27 cellular contexts compared by ENCODE assay signal in the genomic region with DNA sequence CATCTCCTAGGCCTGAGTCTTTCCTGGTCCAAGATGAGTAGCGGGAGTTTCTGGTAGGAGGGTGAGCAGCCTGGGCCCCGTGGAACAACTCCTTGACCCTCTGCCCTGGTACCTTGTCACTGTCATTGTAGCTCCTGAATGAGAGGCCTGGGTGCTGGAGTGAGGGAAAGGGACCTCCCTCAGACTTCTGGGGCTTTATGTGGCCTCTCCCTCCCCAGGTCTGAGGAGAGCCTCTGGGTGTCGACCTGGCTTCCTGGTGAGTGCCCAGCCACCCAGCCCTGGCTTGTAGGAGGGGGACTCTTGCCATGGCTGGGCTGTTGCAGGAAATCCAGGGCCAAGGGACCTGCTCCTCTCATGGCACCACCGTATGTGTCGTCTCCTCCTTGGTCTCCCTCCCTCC. TPM values are rescaled to one million over a fixed set of nuclear protein-coding genes. Genes with fewer than 3 reads are reported as not detected.
A peak's percentile ranks its signal among the peaks of the same experiment; 100 is the strongest.
DNase-seq lines count a peak whose midpoint lies in the region; ATAC-seq and TF ChIP-seq lines count a peak whose summit lies in the region.
"Had no signal": no experiment of that assay in that cellular context is flagged by ENCODE, and none has a peak within 500 bp of the region (broad histone marks: within the 10 kb centered on the region; RNA-seq: fewer than 3 reads in every experiment).

No MANE protein-coding gene starts in this region.

- H3K4me3 ChIP-seq in HL-60 (replicated peaks; ENCODE audit: insufficient read depth, low read length) (peak overlapping the region; percentile 68), skeletal muscle tissue (ENCODE audit: low read length in 3 of 3) (no peak overlapping the region)
- H3K4me3 ChIP-seq: BLaER1, GM12878, GM23338, PC-9 had no signal

- peaks cover 28 to 50% of the 10 kb centered on the region in 2 donors for H3K36me3 Mint-ChIP-seq in CD14-positive monocyte
- H3K36me3 Mint-ChIP-seq in neural crest cell (ENCODE audit: low read depth) = no peaks in the 10 kb centered on the region
- no peaks in the 10 kb centered on the region for H3K36me3 Mint-ChIP-seq in activated CD8-positive, alpha-beta T cell treated with anti-CD3 and anti-CD28 coated beads, Interleukin-2, amount 10 ng/mL, durations not matched to agents 7 days and 5 days (ENCODE audit: low read depth)
- H3K36me3 Mint-ChIP-seq in activated CD4-positive, alpha-beta T cell treated with anti-CD3 and anti-CD28 coated beads for 36 hours (ENCODE audit: low read depth) = no peaks in the 10 kb centered on the region

- CTCF ChIA-PET in activated CD8-positive, alpha-beta T cell treated with anti-CD3 and anti-CD28 coated beads, Interleukin-2, amount 10 ng/mL, durations not matched to agents 7 days and 5 days (lab: Charles Lee) = no interaction called here
- CTCF ChIA-PET in activated CD4-positive, alpha-beta T cell treated with anti-CD3 and anti-CD28 coated beads for 36 hours (lab: Charles Lee) = interaction anchor here (0.6 kb wide), 1 partner anchor 11 kb away, joined by 4 read pairs; no protein-coding TSS in a partner anchor

- peak; percentile 32 for DNase-seq in CD14-positive monocyte (ENCODE audit: low spot score)
- DNase-seq in HL-60 (ENCODE audit: low read depth in 1 of 2, low spot score in 1 of 2) = no peak
- no peak for DNase-seq in neural crest cell (ENCODE audit: low read depth, low spot score)
- DNase-seq in omental fat pad (ENCODE audit: low spot score) = no peak
- DNase-seq in activated CD8-positive, alpha-beta T cell treated with anti-CD3 and anti-CD28 coated beads, Interleukin-2, amount 10 ng/mL, durations not matched to agents 7 days and 5 days = no peak
- DNase-seq in NCI-H345 (lab: John Stamatoyannopoulos, UW) = no peak
- no peak for DNase-seq in activated CD4-positive, alpha-beta T cell treated with anti-CD3 and anti-CD28 coated beads for 36 hours
- DNase-seq: CD4-positive, alpha-beta T cell; DMS53; H9; MM.1S; NCI-H1048; NCI-H1417; NCI-H1694; NCI-H2029 treated with DMSO at 0.1 percent for 48 hours; NCI-H526 treated with DMSO at 0.1 percent for 48 hours; PC-9; Right ventricle myocardium superior had no signal

- H3K9me3 Mint-ChIP-seq in CD14-positive monocyte (no peaks in the 10 kb centered on the region), neural crest cell (no peaks in the 10 kb centered on the region)
- no peaks in the 10 kb centered on the region for H3K9me3 Mint-ChIP-seq in activated CD8-positive, alpha-beta T cell treated with anti-CD3 and anti-CD28 coated beads, Interleukin-2, amount 10 ng/mL, durations not matched to agents 7 days and 5 days (ENCODE audit: insufficient read depth)
- H3K9me3 Mint-ChIP-seq in activated CD4-positive, alpha-beta T cell treated with anti-CD3 and anti-CD28 coated beads for 36 hours (ENCODE audit: low read depth) = no peaks in the 10 kb centered on the region
- H3K9me3 Mint-ChIP-seq: CD4-positive, alpha-beta T cell; GM23338; H9; IgD-negative memory B cell had no signal

- H3K27me3 ChIP-seq in HL-60 (ENCODE audit: insufficient read depth, poor library complexity, severe bottlenecking) (no peaks in the 10 kb centered on the region), skeletal muscle tissue (ENCODE audit: control insufficient read depth in 3 of 3, insufficient read depth in 3 of 3, low read length in 3 of 3) (no peaks in the 10 kb centered on the region)

- H3K27ac Mint-ChIP-seq in CD14-positive monocyte (peak overlapping the region in 4 of 7 donors; percentile 1 to 58 (median 28)), neural crest cell (ENCODE audit: unreplicated experiment) (peak overlapping the region; percentile 88)
- H3K27ac Mint-ChIP-seq in activated CD8-positive, alpha-beta T cell treated with anti-CD3 and anti-CD28 coated beads, Interleukin-2, amount 10 ng/mL, durations not matched to agents 7 days and 5 days = no peak overlapping the region
- H3K27ac Mint-ChIP-seq in activated CD4-positive, alpha-beta T cell treated with anti-CD3 and anti-CD28 coated beads for 36 hours = no peak overlapping the region
- H3K27ac Mint-ChIP-seq: CD4-positive, alpha-beta T cell; GM23338; IgD-negative memory B cell had no signal

- H3K4me1 ChIP-seq in skeletal muscle tissue (ENCODE audit: control insufficient read depth in 3 of 3, insufficient read depth in 3 of 3, low read length in 3 of 3) = peaks cover 69 to 96% (median 87%) of the 10 kb centered on the region in 3 donors

- H3K27me3 Mint-ChIP-seq in CD14-positive monocyte (ENCODE audit: low read depth in 3 of 3) = peaks cover 0 to 2% (median 0%) of the 10 kb centered on the region in 3 donors
- peaks cover 43% of the 10 kb centered on the region for H3K27me3 Mint-ChIP-seq in neural crest cell (ENCODE audit: low read depth)
- peaks cover 35% of the 10 kb centered on the region for H3K27me3 Mint-ChIP-seq in activated CD8-positive, alpha-beta T cell treated with anti-CD3 and anti-CD28 coated beads, Interleukin-2, amount 10 ng/mL, durations not matched to agents 7 days and 5 days (ENCODE audit: low read depth)
- H3K27me3 Mint-ChIP-seq in activated CD4-positive, alpha-beta T cell treated with anti-CD3 and anti-CD28 coated beads for 36 hours = peaks cover 19% of the 10 kb centered on the region

- intact Hi-C loops in CD14-positive monocyte (cut with micrococcal nuclease) = loop anchor here in 1 of 2 donors (5.0 kb wide), 1 partner anchor 35 kb away; no protein-coding TSS in a partner anchor
- intact Hi-C loops in activated CD4-positive, alpha-beta T cell treated with anti-CD3 and anti-CD28 coated beads for 36 hours (cut with DNase I, micrococcal nuclease) = no loop called here

- peaks cover 82% of the 10 kb centered on the region for H3K4me1 Mint-ChIP-seq in CD14-positive monocyte
- H3K4me1 Mint-ChIP-seq in neural crest cell = peaks cover 13% of the 10 kb centered on the region
- H3K4me1 Mint-ChIP-seq in activated CD8-positive, alpha-beta T cell treated with anti-CD3 and anti-CD28 coated beads, Interleukin-2, amount 10 ng/mL, durations not matched to agents 7 days and 5 days (ENCODE audit: low read depth) = peaks cover 14% of the 10 kb centered on the region
- H3K4me1 Mint-ChIP-seq in activated CD4-positive, alpha-beta T cell treated with anti-CD3 and anti-CD28 coated beads for 36 hours = peaks cover 5% of the 10 kb centered on the region

- peaks cover 7 to 9% (median 8%) of the 10 kb centered on the region in 3 donors for H3K36me3 ChIP-seq in skeletal muscle tissue (ENCODE audit: control insufficient read depth in 3 of 3, insufficient read depth in 3 of 3, low read length in 3 of 3)
- H3K36me3 ChIP-seq: BLaER1 had no signal

- POLR2A ChIA-PET in activated CD8-positive, alpha-beta T cell treated with anti-CD3 and anti-CD28 coated beads, Interleukin-2, amount 10 ng/mL, durations not matched to agents 7 days and 5 days (lab: Charles Lee) = no interaction called here
- POLR2A ChIA-PET in activated CD4-positive, alpha-beta T cell treated with anti-CD3 and anti-CD28 coated beads for 36 hours (lab: Charles Lee) = no interaction called here

- peak overlapping the region; percentile 98 for H3K27ac ChIP-seq in HL-60 (replicated peaks)
- no peak overlapping the region for H3K27ac ChIP-seq in skeletal muscle tissue (ENCODE audit: low read depth, low read length)
- H3K27ac ChIP-seq: BLaER1, KMS-11, PC-9 had no signal

- no peak overlapping the region for H3K4me3 Mint-ChIP-seq in CD14-positive monocyte
- H3K4me3 Mint-ChIP-seq in neural crest cell = no peak overlapping the region
- H3K4me3 Mint-ChIP-seq in activated CD8-positive, alpha-beta T cell treated with anti-CD3 and anti-CD28 coated beads, Interleukin-2, amount 10 ng/mL, durations not matched to agents 7 days and 5 days = no peak overlapping the region
- H3K4me3 Mint-ChIP-seq in activated CD4-positive, alpha-beta T cell treated with anti-CD3 and anti-CD28 coated beads for 36 hours = no peak overlapping the region
- H3K4me3 Mint-ChIP-seq: CD4-positive, alpha-beta T cell; GM23338; H9; IgD-negative memory B cell had no signal

- H3K9me3 ChIP-seq in skeletal muscle tissue (ENCODE audit: control insufficient read depth in 3 of 3, low read length in 3 of 3) = no peaks in the 10 kb centered on the region

- H3K9ac ChIP-seq in skeletal muscle tissue (ENCODE audit: low read depth in 1 of 3, low read length in 3 of 3) = peak overlapping the region in 2 of 3 donors; percentile 51 to 54
- H3K9ac ChIP-seq: BLaER1, KMS-11 had no signal

- TF ChIP-seq CTCF in CD14-positive monocyte (IDR thresholded peaks at IDR 0.05) (no peak), HL-60 (IDR thresholded peaks at IDR 0.05; ENCODE audit: insufficient read depth, low read length) (no peak), neural crest cell (conservative IDR thresholded peaks at IDR 0.05) (no peak), omental fat pad (IDR thresholded peaks at IDR 0.05) (no peak)

- no peak for ATAC-seq in omental fat pad (ENCODE audit: low FRiP score)
- ATAC-seq in activated CD8-positive, alpha-beta T cell treated with anti-CD3 and anti-CD28 coated beads, Interleukin-2, amount 10 ng/mL, durations not matched to agents 7 days and 5 days = no peak
- ATAC-seq in activated CD4-positive, alpha-beta T cell treated with anti-CD3 and anti-CD28 coated beads for 36 hours = no peak
- ATAC-seq: GM12878, GM23338 had no signal

RNA-seq across cellular contexts. Expression of a gene that starts 3.9 kb away (rescaled TPM):
- 10 to 100 TPM in 1 of 2 donors, 1 to 10 TPM in 1; 2.8 to 12.7 TPM for polyA plus RNA-seq in CD14-positive monocyte
- total RNA-seq in neural crest cell (0.14 and 0.27 TPM in 2 replicates), skeletal muscle tissue (1.0 TPM), omental fat pad (1 to 10 TPM in 1 of 4 donors, under 1 TPM in 3; 0.47 to 1.1 (median 0.64) TPM)
- not detected for total RNA-seq in activated CD8-positive, alpha-beta T cell treated with anti-CD3 and anti-CD28 coated beads, Interleukin-2, amount 10 ng/mL, durations not matched to agents 7 days and 5 days
- total RNA-seq in activated CD4-positive, alpha-beta T cell treated with anti-CD3 and anti-CD28 coated beads for 36 hours = not detected
- total RNA-seq: CD4-positive, alpha-beta T cell; NCI-H460 had no signal
- polyA plus RNA-seq: AG04450 had no signal

RNA-seq across cellular contexts. Expression of a gene that starts 50.1 kb away (rescaled TPM):
- polyA plus RNA-seq in CD14-positive monocyte = 1 to 10 TPM; 1.7 to 5.1 TPM
- total RNA-seq in neural crest cell (not detected in 2 replicates), skeletal muscle tissue (2.1 TPM), omental fat pad (1 to 10 TPM; 1.0 to 4.2 (median 2.4) TPM)
- not detected for total RNA-seq in activated CD8-positive, alpha-beta T cell treated with anti-CD3 and anti-CD28 coated beads, Interleukin-2, amount 10 ng/mL, durations not matched to agents 7 days and 5 days
- total RNA-seq in activated CD4-positive, alpha-beta T cell treated with anti-CD3 and anti-CD28 coated beads for 36 hours = not detected
- total RNA-seq: CD4-positive, alpha-beta T cell; GM23338; H9; NCI-H460; SK-MEL-5 had no signal
- polyA plus RNA-seq: AG04450, GM23338, IgD-negative memory B cell had no signal

Comparison
In these comparisons a context has a peak if more than half of its experiments do, and no peak if none do; other contexts are left out.
1. H3K27ac Mint-ChIP-seq: peak in CD14-positive monocyte (4 of 7) and neural crest cell (single experiment); none in activated CD8-positive, alpha-beta T cell treated with anti-CD3 and anti-CD28 coated beads, Interleukin-2, amount 10 ng/mL, durations not matched to agents 7 days and 5 days (single experiment) and activated CD4-positive, alpha-beta T cell treated with anti-CD3 and anti-CD28 coated beads for 36 hours (single experiment).